In genomic region chrX:110036162-110037033, GRCh38 we compare ENCODE assay signal across 1 cellular context.
TF ChIP-seq lines count a peak whose summit lies in the region.

No MANE protein-coding gene starts in this region.

TF ChIP-seq in HepG2, 621 proteins besides CTCF, POLR2A, EP300 and RAD21 (continued from another document):
- TF ChIP-seq ZNF512 (CRISPR knock-in tag; IDR thresholded peaks at IDR 0.05): no peak
- peak; percentile 75 for TF ChIP-seq TEAD3 (CRISPR knock-in tag; optimal IDR thresholded peaks at IDR 0.05; ENCODE audit: borderline replicate concordance)
- TF ChIP-seq IKZF5 (CRISPR knock-in tag; IDR thresholded peaks at IDR 0.05): no peak
- TF ChIP-seq SALL1 (CRISPR knock-in tag; IDR thresholded peaks at IDR 0.05): peak; percentile 57; the same call in 1 of the 2 replicates
- peak; percentile 46 for TF ChIP-seq SAP130 (CRISPR knock-in tag; IDR thresholded peaks at IDR 0.05; ENCODE audit: low read depth)
- TF ChIP-seq HOXA3 (CRISPR knock-in tag; IDR thresholded peaks at IDR 0.05): peak; percentile 44; the same call in 1 of the 2 replicates
- TF ChIP-seq FOXP4 (CRISPR knock-in tag; IDR thresholded peaks at IDR 0.05): peak; percentile 76
- TF ChIP-seq MIXL1 (CRISPR knock-in tag; IDR thresholded peaks at IDR 0.05): peak; percentile 81
- TF ChIP-seq GATAD2A (CRISPR knock-in tag; IDR thresholded peaks at IDR 0.05): peak; percentile 93
- TF ChIP-seq HMG20A (CRISPR knock-in tag; IDR thresholded peaks at IDR 0.05; ENCODE audit: borderline replicate concordance): peak; percentile 85
- no peak for TF ChIP-seq SCMH1 (CRISPR knock-in tag; IDR thresholded peaks at IDR 0.05; ENCODE audit: borderline replicate concordance)
- TF ChIP-seq PPARG (CRISPR knock-in tag; conservative IDR thresholded peaks at IDR 0.05): 0 out of 2 replicates have a peak, but pooled peaks have one; percentile 27
- TF ChIP-seq CEBPG (CRISPR knock-in tag; IDR thresholded peaks at IDR 0.05): peak; percentile 92
- TF ChIP-seq RERE (CRISPR knock-in tag; IDR thresholded peaks at IDR 0.05; ENCODE audit: low read depth): peak; percentile 88
- TF ChIP-seq TRIM22 (IDR thresholded peaks at IDR 0.05): no peak
- no peak for TF ChIP-seq NONO (IDR thresholded peaks at IDR 0.05)
- peak; percentile 42; the same call in 1 of the 2 replicates for TF ChIP-seq NONO (CRISPR knock-in tag; conservative IDR thresholded peaks at IDR 0.05)
- TF ChIP-seq DPF2 (CRISPR knock-in tag; IDR thresholded peaks at IDR 0.05; ENCODE audit: borderline replicate concordance, low read depth): peak; percentile 51; the same call in 1 of the 2 replicates
- peak; percentile 21; the same call in 1 of the 2 replicates for TF ChIP-seq ARID4A (CRISPR knock-in tag; IDR thresholded peaks at IDR 0.05; ENCODE audit: borderline replicate concordance)
- TF ChIP-seq ZNF383 (CRISPR knock-in tag; IDR thresholded peaks at IDR 0.05; ENCODE audit: borderline replicate concordance): no peak
- peak; percentile 63; the same call in 1 of the 2 replicates for TF ChIP-seq HDAC1 (CRISPR knock-in tag; IDR thresholded peaks at IDR 0.05)
- TF ChIP-seq ZNF362 (CRISPR knock-in tag; IDR thresholded peaks at IDR 0.05; ENCODE audit: borderline replicate concordance): peak; percentile 73; the same call in 1 of the 2 replicates
- TF ChIP-seq ARHGAP35 (CRISPR knock-in tag; IDR thresholded peaks at IDR 0.05; ENCODE audit: borderline replicate concordance): no peak
- 0 out of 4 replicates have a peak, but pooled peaks of 1 of the 2 experiments have one; percentile 34 for TF ChIP-seq KLF16 (CRISPR knock-in tag; IDR thresholded peaks at IDR 0.05)
- TF ChIP-seq ZNF792 (CRISPR knock-in tag; IDR thresholded peaks at IDR 0.05): no peak
